ENCODE assay signal across 3 cellular contexts in the genomic region with DNA sequence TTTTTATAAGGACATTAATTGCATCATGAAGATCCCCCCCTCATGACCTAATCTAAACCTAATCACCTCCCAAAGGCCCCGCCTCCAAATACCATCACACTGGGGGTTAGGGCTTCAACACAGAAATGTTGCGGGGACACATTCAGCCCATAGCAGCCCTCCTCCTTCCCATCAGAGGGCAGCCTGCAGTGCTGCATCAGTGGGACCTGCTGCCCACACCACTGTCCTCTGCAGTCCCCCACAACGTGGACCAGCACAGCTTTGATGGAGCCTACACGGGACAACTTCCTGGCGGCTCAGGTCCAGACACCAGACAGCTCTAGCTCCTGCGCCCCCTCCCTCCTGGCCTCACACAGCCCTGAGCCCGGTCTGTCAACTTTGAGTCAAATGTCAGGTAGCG.
"Had no signal": no experiment of that assay in that cellular context is flagged by ENCODE, and none has a peak within 500 bp of the region (broad histone marks: within the 10 kb centered on the region; RNA-seq: fewer than 3 reads in every experiment).

No MANE protein-coding gene starts in this region.

- ATAC-seq: GM12878 had no signal

- DNase-seq: GDM1, GF-D8 had no signal

- H3K4me3 ChIP-seq: GM12878 had no signal
